Comparison of ENCODE assay signal across 8 cellular contexts in the genomic region with DNA sequence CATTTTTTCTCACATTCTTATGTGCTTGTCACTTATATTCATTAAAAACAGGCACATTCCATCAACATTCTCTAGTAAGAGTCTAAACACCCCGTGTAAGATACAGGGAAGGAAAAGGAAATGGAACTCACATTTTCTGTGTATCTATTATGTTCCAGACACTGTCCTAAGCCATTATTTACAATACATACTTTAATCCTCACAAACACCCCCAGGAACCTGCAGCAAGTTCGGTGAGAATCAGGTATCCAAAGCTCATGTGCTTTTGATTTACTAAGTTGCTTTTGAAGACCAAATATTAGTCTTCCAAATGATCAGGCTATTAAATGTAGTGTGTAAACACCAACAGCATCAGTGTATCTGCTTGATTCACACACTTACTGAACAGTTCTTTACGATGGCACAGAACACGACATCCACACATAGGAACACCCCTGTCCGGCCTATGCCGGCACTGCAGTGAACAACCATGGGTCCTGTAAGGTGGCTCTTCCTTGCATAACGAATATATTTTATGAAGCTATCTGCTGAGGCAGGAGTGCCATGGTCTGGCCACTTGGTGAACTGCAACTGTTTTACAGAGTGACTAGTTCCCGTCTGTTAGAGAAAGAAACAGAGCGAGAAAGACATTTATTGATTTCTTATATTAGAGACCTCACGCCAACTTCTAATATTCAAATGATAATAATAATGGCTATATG.
A peak's percentile ranks its signal among the peaks of the same experiment; 100 is the strongest.
DNase-seq lines count a peak whose midpoint lies in the region; ATAC-seq lines count a peak whose summit lies in the region.
"Not testable (repeated sequence)": the region's sequence is repeated elsewhere in the genome, so short reads cannot be mapped to it uniquely, and the experiment has no call there.

No MANE protein-coding gene starts in this region.

- WGBS in aorta, 2 donors: no CpG with 5 or more reads among the region's 10 CpGs

- H3K36me3 Mint-ChIP-seq in effector memory CD8-positive, alpha-beta T cell (ENCODE audit: insufficient read depth); memory B cell: not testable (repeated sequence)

- H3K4me1 Mint-ChIP-seq in effector memory CD8-positive, alpha-beta T cell (ENCODE audit: low read depth in 2 of 2); memory B cell: not testable (repeated sequence)

- not testable (repeated sequence) for H3K27me3 Mint-ChIP-seq in effector memory CD8-positive, alpha-beta T cell; memory B cell

- intact Hi-C loops in aorta (cut with DNase I): not testable (repeated sequence)

- H3K9me3 Mint-ChIP-seq in effector memory CD8-positive, alpha-beta T cell; memory B cell: not testable (repeated sequence)

- not testable (repeated sequence) for H3K36me3 ChIP-seq in aorta (ENCODE audit: control insufficient read depth in 1 of 2, insufficient read depth in 2 of 2, low read length in 1 of 2)

- not testable (repeated sequence) for H3K27ac ChIP-seq in aorta (ENCODE audit: low read depth in 1 of 2, low read length in 2 of 2)

- H3K4me3 Mint-ChIP-seq in effector memory CD8-positive, alpha-beta T cell; memory B cell: not testable (repeated sequence)

- H3K4me1 ChIP-seq in aorta (ENCODE audit: control insufficient read depth in 1 of 2, insufficient read depth in 2 of 2, low read length in 2 of 2): not testable (repeated sequence)

- not testable (repeated sequence) for H3K27me3 ChIP-seq in aorta (ENCODE audit: control insufficient read depth in 1 of 2, insufficient read depth in 2 of 2, low read length in 1 of 2)

- not testable (repeated sequence) for H3K27ac Mint-ChIP-seq in effector memory CD8-positive, alpha-beta T cell; memory B cell

- not testable (repeated sequence) for H3K4me3 ChIP-seq in aorta (ENCODE audit: low read length in 2 of 2)

- DNase-seq in effector memory CD8-positive, alpha-beta T cell; memory B cell (ENCODE audit: low spot score in 2 of 2); aorta: not testable (repeated sequence)

- ATAC-seq in GM18870 (IDR thresholded peaks at IDR 0.05; ENCODE audit: unreplicated experiment) (peak; percentile 55), GM21390 (IDR thresholded peaks at IDR 0.05; ENCODE audit: unreplicated experiment) (peak; percentile 95), HG02759 (IDR thresholded peaks at IDR 0.05; ENCODE audit: unreplicated experiment) (peak; percentile 95), HG03159 (IDR thresholded peaks at IDR 0.05; ENCODE audit: unreplicated experiment) (peak; percentile 97), SK-N-SH treated with all-trans-retinoic acid at 6 μM for 48 hours (peak; percentile 100), memory B cell (ENCODE audit: low read depth) (peak; percentile 85), aorta (ENCODE audit: low FRiP score) (peak; percentile 88)
- peak; percentile 53 for ATAC-seq in effector memory CD8-positive, alpha-beta T cell (replicated peaks)

- H3K9me3 ChIP-seq in aorta (ENCODE audit: control insufficient read depth, low read length): not testable (repeated sequence)
